ENCODE assay signal across 1 cellular context in the genomic region with DNA sequence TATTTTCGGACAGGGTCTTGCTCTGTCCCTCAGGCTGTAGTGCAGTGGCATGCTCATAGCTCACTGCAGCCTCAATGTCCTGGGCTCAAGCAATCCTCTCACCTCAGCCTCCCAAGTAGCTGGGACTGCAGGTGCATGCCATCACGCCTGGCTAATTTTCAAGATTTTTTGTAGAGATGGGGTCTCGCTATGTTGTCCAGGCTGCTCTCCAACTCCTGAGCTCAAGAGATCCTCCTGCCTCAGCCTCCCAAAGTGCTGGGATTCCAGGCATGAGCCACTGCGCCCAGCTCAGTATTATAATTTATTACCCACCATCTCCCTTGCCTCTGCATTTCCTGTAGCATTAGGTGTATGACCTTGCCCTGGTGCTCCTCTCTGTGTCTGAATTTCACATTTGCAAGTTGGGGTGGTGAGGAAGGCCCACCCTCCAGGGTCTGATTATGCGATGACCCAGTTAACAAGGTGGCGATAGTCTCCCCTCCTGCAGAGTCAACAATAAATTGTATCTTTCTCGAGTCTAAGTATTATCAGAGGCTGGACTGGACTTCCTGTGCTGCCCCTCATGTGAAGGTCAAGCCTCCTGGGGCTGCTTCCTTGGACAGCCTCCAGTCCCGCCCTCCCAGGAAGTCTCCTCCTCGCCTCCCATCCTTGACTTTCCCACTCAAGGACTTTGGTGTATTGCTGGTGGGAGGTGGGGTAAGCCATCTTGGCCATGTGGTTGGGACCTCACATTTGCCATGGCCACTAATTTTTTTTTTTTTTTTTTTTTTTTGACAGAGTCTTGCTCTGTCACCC.
TF ChIP-seq lines count a peak whose summit lies in the region.

No MANE protein-coding gene starts in this region.

TF ChIP-seq in HCT116, 20 proteins besides CTCF, POLR2A, EP300 and RAD21:
- TF ChIP-seq, protein P1, sequence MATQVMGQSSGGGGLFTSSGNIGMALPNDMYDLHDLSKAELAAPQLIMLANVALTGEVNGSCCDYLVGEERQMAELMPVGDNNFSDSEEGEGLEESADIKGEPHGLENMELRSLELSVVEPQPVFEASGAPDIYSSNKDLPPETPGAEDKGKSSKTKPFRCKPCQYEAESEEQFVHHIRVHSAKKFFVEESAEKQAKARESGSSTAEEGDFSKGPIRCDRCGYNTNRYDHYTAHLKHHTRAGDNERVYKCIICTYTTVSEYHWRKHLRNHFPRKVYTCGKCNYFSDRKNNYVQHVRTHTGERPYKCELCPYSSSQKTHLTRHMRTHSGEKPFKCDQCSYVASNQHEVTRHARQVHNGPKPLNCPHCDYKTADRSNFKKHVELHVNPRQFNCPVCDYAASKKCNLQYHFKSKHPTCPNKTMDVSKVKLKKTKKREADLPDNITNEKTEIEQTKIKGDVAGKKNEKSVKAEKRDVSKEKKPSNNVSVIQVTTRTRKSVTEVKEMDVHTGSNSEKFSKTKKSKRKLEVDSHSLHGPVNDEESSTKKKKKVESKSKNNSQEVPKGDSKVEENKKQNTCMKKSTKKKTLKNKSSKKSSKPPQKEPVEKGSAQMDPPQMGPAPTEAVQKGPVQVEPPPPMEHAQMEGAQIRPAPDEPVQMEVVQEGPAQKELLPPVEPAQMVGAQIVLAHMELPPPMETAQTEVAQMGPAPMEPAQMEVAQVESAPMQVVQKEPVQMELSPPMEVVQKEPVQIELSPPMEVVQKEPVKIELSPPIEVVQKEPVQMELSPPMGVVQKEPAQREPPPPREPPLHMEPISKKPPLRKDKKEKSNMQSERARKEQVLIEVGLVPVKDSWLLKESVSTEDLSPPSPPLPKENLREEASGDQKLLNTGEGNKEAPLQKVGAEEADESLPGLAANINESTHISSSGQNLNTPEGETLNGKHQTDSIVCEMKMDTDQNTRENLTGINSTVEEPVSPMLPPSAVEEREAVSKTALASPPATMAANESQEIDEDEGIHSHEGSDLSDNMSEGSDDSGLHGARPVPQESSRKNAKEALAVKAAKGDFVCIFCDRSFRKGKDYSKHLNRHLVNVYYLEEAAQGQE (IDR thresholded peaks at IDR 0.05; ENCODE audit: low read depth): no peak
- TF ChIP-seq CEBPB (IDR thresholded peaks at IDR 0.05; ENCODE audit: low read depth) (no peak), SRF (IDR thresholded peaks at IDR 0.05; ENCODE audit: low read depth) (no peak), FOSL1 (IDR thresholded peaks at IDR 0.05; ENCODE audit: low read depth) (no peak), ZBTB33 (IDR thresholded peaks at IDR 0.05; ENCODE audit: extremely low read depth, insufficient replicate concordance, low read length) (no peak), POLR2AphosphoS5 (IDR thresholded peaks at IDR 0.05; ENCODE audit: low read depth, low read length) (no peak), EGR1 (IDR thresholded peaks at IDR 0.05; ENCODE audit: low read depth) (no peak), CBX3 (IDR thresholded peaks at IDR 0.05; ENCODE audit: low read depth) (no peak), TCF7L2 (IDR thresholded peaks at IDR 0.05; ENCODE audit: borderline replicate concordance, extremely low read depth, insufficient read depth, insufficient read length) (no peak), SP1 (IDR thresholded peaks at IDR 0.05; ENCODE audit: low read depth) (no peak), ZNF274 (IDR thresholded peaks at IDR 0.05; ENCODE audit: low read depth, low read length) (no peak)
